Comparison of ENCODE assay signal across 8 cellular contexts in genomic region chr2:127408807-127409099, GRCh38. TPM values are rescaled to one million over a fixed set of nuclear protein-coding genes. Genes with fewer than 3 reads are reported as not detected.
A peak's percentile ranks its signal among the peaks of the same experiment; 100 is the strongest.
DNase-seq lines count a peak whose midpoint lies in the region; ATAC-seq and TF ChIP-seq lines count a peak whose summit lies in the region.

No MANE protein-coding gene starts in this region.

- peaks cover 6 to 10% of the 10 kb centered on the region in 2 donors for H3K4me1 Mint-ChIP-seq in effector memory CD8-positive, alpha-beta T cell (ENCODE audit: low read depth in 2 of 2)
- peaks cover 79% of the 10 kb centered on the region for H3K4me1 Mint-ChIP-seq in osteocyte (ENCODE audit: unreplicated experiment)

- DNase-seq in PC-3: no peak
- DNase-seq in effector memory CD8-positive, alpha-beta T cell: no peak
- no peak for DNase-seq in osteocyte (ENCODE audit: extremely low spot score, unreplicated experiment)

- no peaks in the 10 kb centered on the region for H3K36me3 ChIP-seq in PC-3 (ENCODE audit: low read depth, low read length)

- H3K79me2 ChIP-seq in PC-3 (ENCODE audit: low read length): no peaks in the 10 kb centered on the region

- H3K4me3 ChIP-seq in PC-3 (ENCODE audit: low read length): peak overlapping the region; percentile 65; the same call in 1 of the 2 replicates

- peak overlapping the region; percentile 91 for H3K27ac ChIP-seq in C4-2B
- no peak overlapping the region for H3K27ac ChIP-seq in PC-3 (ENCODE audit: low read length)

- CTCF ChIA-PET in PC-3 (lab: Charles Lee): no interaction called here

- H3K4me2 ChIP-seq in PC-3 (ENCODE audit: low read length): peak overlapping the region; percentile 81

- no peak for ATAC-seq in PC-3
- ATAC-seq in effector memory CD8-positive, alpha-beta T cell (replicated peaks): no peak
- no peak for ATAC-seq in HG03159 (IDR thresholded peaks at IDR 0.05; ENCODE audit: unreplicated experiment)
- ATAC-seq in GM21825 (IDR thresholded peaks at IDR 0.05; ENCODE audit: unreplicated experiment): no peak
- no peak for ATAC-seq in GM21529 (IDR thresholded peaks at IDR 0.05; ENCODE audit: unreplicated experiment)
- ATAC-seq in GM19397 (IDR thresholded peaks at IDR 0.05; ENCODE audit: unreplicated experiment): no peak

- peak overlapping the region; percentile 53 to 88 for H3K27ac Mint-ChIP-seq in effector memory CD8-positive, alpha-beta T cell
- peak overlapping the region; percentile 90 for H3K27ac Mint-ChIP-seq in osteocyte (ENCODE audit: unreplicated experiment)

- TF ChIP-seq CTCF in C4-2B (conservative IDR thresholded peaks at IDR 0.05) (no peak), PC-3 (conservative IDR thresholded peaks at IDR 0.05; ENCODE audit: low read depth, low read length) (no peak), osteocyte (IDR thresholded peaks at IDR 0.05) (no peak)

- H3K27me3 Mint-ChIP-seq in effector memory CD8-positive, alpha-beta T cell: peaks cover 0 to 7% of the 10 kb centered on the region in 2 donors
- H3K27me3 Mint-ChIP-seq in osteocyte (ENCODE audit: unreplicated experiment): no peaks in the 10 kb centered on the region

- peaks cover 7% of the 10 kb centered on the region for H3F3A ChIP-seq in PC-3 (ENCODE audit: low read length, unreplicated experiment)

- no peaks in the 10 kb centered on the region for H3K9me3 ChIP-seq in PC-3 (ENCODE audit: low read length)

- H3K9ac ChIP-seq in PC-3 (ENCODE audit: low read length): no peak overlapping the region

- BruUV-seq in PC-3 (replicated peaks; lab: Mats Ljungman, UMichigan): no TSS peak

- H2AFZ ChIP-seq in PC-3 (ENCODE audit: low read length): peak overlapping the region; percentile 65; the same call in 1 of the 2 replicates

- no peaks in the 10 kb centered on the region for H4K20me1 ChIP-seq in PC-3 (ENCODE audit: low read length)

- peaks cover 4% of the 10 kb centered on the region for H3K36me3 Mint-ChIP-seq in effector memory CD8-positive, alpha-beta T cell (ENCODE audit: insufficient read depth)
- no peaks in the 10 kb centered on the region for H3K36me3 Mint-ChIP-seq in osteocyte (ENCODE audit: unreplicated experiment)

- H3K4me3 Mint-ChIP-seq in effector memory CD8-positive, alpha-beta T cell: peak overlapping the region; percentile 62 to 72
- peak overlapping the region; percentile 38 for H3K4me3 Mint-ChIP-seq in osteocyte (ENCODE audit: unreplicated experiment)

- no peaks in the 10 kb centered on the region for H3K27me3 ChIP-seq in PC-3 (ENCODE audit: low read length)

- intact Hi-C loops in PC-3 (cut with micrococcal nuclease): no loop called here

- H3K9me3 Mint-ChIP-seq in effector memory CD8-positive, alpha-beta T cell: no peaks in the 10 kb centered on the region
- peaks cover 13% of the 10 kb centered on the region for H3K9me3 Mint-ChIP-seq in osteocyte (ENCODE audit: unreplicated experiment)

- no peaks in the 10 kb centered on the region for H3K9me2 ChIP-seq in PC-3 (replicated peaks; ENCODE audit: low read length)

- POLR2A ChIA-PET in PC-3 (lab: Charles Lee; ENCODE audit: unreplicated experiment): no interaction called here

- H3K4me1 ChIP-seq in PC-3 (ENCODE audit: insufficient read depth, low read length): peaks cover 35% of the 10 kb centered on the region

RNA-seq across cellular contexts. Expression of gene PROC, which starts 9.5 kb away (rescaled TPM):
- 0.35 and 0.58 TPM in 2 replicates for total RNA-seq in PC-3 (2014; rRNA removed)
- 1.6 and 2.5 TPM in 2 replicates for total RNA-seq in osteocyte

RNA-seq across cellular contexts. Expression of gene MAP3K2, which starts 21.0 kb away (rescaled TPM):
- 54.6 and 64.7 TPM in 2 replicates for total RNA-seq in PC-3 (2014; rRNA removed)
- total RNA-seq in osteocyte: 60.9 and 63.9 TPM in 2 replicates
